Comparison of ENCODE assay signal across 1 cellular context in genomic region chr15:49456166-49456565, GRCh38.
TF ChIP-seq lines count a peak whose summit lies in the region.

No MANE protein-coding gene starts in this region.

TF ChIP-seq in WTC11, 78 proteins besides CTCF, POLR2A, EP300 and RAD21 (continued from another document):
- no peak for TF ChIP-seq PREB (CRISPR knock-in tag; IDR thresholded peaks at IDR 0.05; ENCODE audit: borderline replicate concordance)
- TF ChIP-seq ERG (CRISPR knock-in tag; IDR thresholded peaks at IDR 0.05), result no peak
- TF ChIP-seq PRRX2 (CRISPR knock-in tag; IDR thresholded peaks at IDR 0.05), result no peak
